In the genomic region with DNA sequence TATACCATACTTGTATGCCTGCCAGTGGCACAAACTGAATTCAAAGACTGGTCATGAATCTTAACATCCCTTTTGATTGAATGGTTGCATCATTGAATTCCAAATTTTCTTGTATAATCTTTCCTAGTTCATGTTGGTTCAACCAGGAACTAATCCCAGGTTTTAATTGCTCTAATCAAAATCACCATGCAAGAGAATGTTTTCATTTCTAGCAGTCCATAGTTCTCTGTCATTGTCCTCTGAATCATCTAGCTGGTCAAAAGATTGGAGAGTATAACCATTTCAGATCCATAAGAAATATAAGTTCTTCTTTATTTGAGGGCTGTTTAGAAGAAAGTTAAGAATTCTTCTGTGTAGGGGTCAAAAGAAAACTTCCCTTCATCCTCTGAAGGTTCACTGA, we compare ENCODE assay signal across 18 cellular contexts. TPM values are rescaled to one million over a fixed set of nuclear protein-coding genes. Genes with fewer than 3 reads are reported as not detected.
DNase-seq lines count a peak whose midpoint lies in the region; ATAC-seq and TF ChIP-seq lines count a peak whose summit lies in the region.
"Had no signal": no experiment of that assay in that cellular context is flagged by ENCODE, and none has a peak within 500 bp of the region (broad histone marks: within the 10 kb centered on the region; RNA-seq: fewer than 3 reads in every experiment).

No MANE protein-coding gene starts in this region.

- H3K27me3 Mint-ChIP-seq in activated naive CD8-positive, alpha-beta T cell treated with anti-CD3 and anti-CD28 coated beads for 36 hours = no peaks in the 10 kb centered on the region
- no peaks in the 10 kb centered on the region for H3K27me3 Mint-ChIP-seq in nephron progenitor cell (ENCODE audit: low read depth, poor library complexity)
- H3K27me3 Mint-ChIP-seq: activated CD4-positive, alpha-beta T cell treated with anti-CD3 and anti-CD28 coated beads for 36 hours had no signal

- peak overlapping the region; percentile 28 for H3K27ac Mint-ChIP-seq in activated naive CD8-positive, alpha-beta T cell treated with anti-CD3 and anti-CD28 coated beads for 36 hours
- peak overlapping the region; percentile 79 for H3K27ac Mint-ChIP-seq in nephron progenitor cell
- H3K27ac Mint-ChIP-seq: activated CD4-positive, alpha-beta T cell treated with anti-CD3 and anti-CD28 coated beads for 36 hours had no signal

- H3K36me3 Mint-ChIP-seq in activated naive CD8-positive, alpha-beta T cell treated with anti-CD3 and anti-CD28 coated beads for 36 hours = peaks cover 31% of the 10 kb centered on the region
- peaks cover 43% of the 10 kb centered on the region for H3K36me3 Mint-ChIP-seq in nephron progenitor cell (ENCODE audit: low read depth)

- peaks cover 50% of the 10 kb centered on the region for H3K4me1 Mint-ChIP-seq in activated naive CD8-positive, alpha-beta T cell treated with anti-CD3 and anti-CD28 coated beads for 36 hours
- peaks cover 36% of the 10 kb centered on the region for H3K4me1 Mint-ChIP-seq in nephron progenitor cell

- TF ChIP-seq CTCF in nephron progenitor cell (IDR thresholded peaks at IDR 0.05) = no peak

- DNase-seq in DMS53 (lab: John Stamatoyannopoulos, UW) (peak; percentile 33), DMS53 treated with DMSO at 0.1 percent for 48 hours (lab: John Stamatoyannopoulos, UW; ENCODE audit: unreplicated experiment) (no peak), GM04503 (ENCODE audit: low read depth) (peak; percentile 3), nephron progenitor cell (no peak), NCI-H82 (lab: John Stamatoyannopoulos, UW) (no peak), hypothalamus (lab: John Stamatoyannopoulos, UW) (no peak)
- no peak for DNase-seq in activated naive CD8-positive, alpha-beta T cell treated with anti-CD3 and anti-CD28 coated beads for 36 hours
- DNase-seq: activated CD4-positive, alpha-beta T cell treated with anti-CD3 and anti-CD28 coated beads for 36 hours; activated T-cell treated with anti-CD3 and anti-CD28 coated beads for 4 hours; aorta; DMS79 treated with DMSO at 0.1 percent for 48 hours; H7; NCI-H1105; NCI-H2107; NCI-H748 treated with DMSO at 0.1 percent for 48 hours; thyroid gland had no signal

- no peak for ATAC-seq in GM19452 (IDR thresholded peaks at IDR 0.05; ENCODE audit: unreplicated experiment)
- ATAC-seq: activated CD4-positive, alpha-beta T cell treated with anti-CD3 and anti-CD28 coated beads for 36 hours; Panc1 had no signal

- H3K4me3 Mint-ChIP-seq in activated naive CD8-positive, alpha-beta T cell treated with anti-CD3 and anti-CD28 coated beads for 36 hours = no peak overlapping the region
- no peak overlapping the region for H3K4me3 Mint-ChIP-seq in nephron progenitor cell
- H3K4me3 Mint-ChIP-seq: activated CD4-positive, alpha-beta T cell treated with anti-CD3 and anti-CD28 coated beads for 36 hours had no signal

- H3K9me3 Mint-ChIP-seq in activated naive CD8-positive, alpha-beta T cell treated with anti-CD3 and anti-CD28 coated beads for 36 hours = no peaks in the 10 kb centered on the region
- H3K9me3 Mint-ChIP-seq in nephron progenitor cell = peaks cover 5% of the 10 kb centered on the region

RNA-seq across cellular contexts. Expression of gene ZNF292, which starts 57.2 kb away (rescaled TPM):
- 10 to 100 TPM; 42.6 to 45.9 TPM for total RNA-seq in activated naive CD8-positive, alpha-beta T cell treated with anti-CD3 and anti-CD28 coated beads for 36 hours

Comparison
In these comparisons a context has a peak if more than half of its experiments do, and no peak if none do; other contexts are left out.
1. DNase-seq: peak in DMS53 (single experiment) and GM04503 (single experiment); none in DMS53 treated with DMSO at 0.1 percent for 48 hours (single experiment), activated naive CD8-positive, alpha-beta T cell treated with anti-CD3 and anti-CD28 coated beads for 36 hours (single experiment), nephron progenitor cell (single experiment), NCI-H82 (single experiment) and hypothalamus (0 of 51).